In genomic region chr5:56412601-56413379, GRCh38 we compare ENCODE assay signal across 8 cellular contexts.
DNase-seq lines count a peak whose midpoint lies in the region; ATAC-seq and TF ChIP-seq lines count a peak whose summit lies in the region.

No MANE protein-coding gene starts in this region.

- peak; percentile 90 for ATAC-seq in GM19438 (IDR thresholded peaks at IDR 0.05; ENCODE audit: low read depth, unreplicated experiment)
- ATAC-seq in HG03354 (IDR thresholded peaks at IDR 0.05; ENCODE audit: poor library complexity, severe bottlenecking, unreplicated experiment) = peak; percentile 86
- ATAC-seq in activated CD8-positive, alpha-beta T cell treated with anti-CD3 and anti-CD28 coated beads for 36 hours = peak; percentile 47
- peak; percentile 86 to 89 for ATAC-seq in naive B cell (ENCODE audit: low read depth in 2 of 2)

- no peak overlapping the region for H3K4me3 Mint-ChIP-seq in activated CD8-positive, alpha-beta T cell treated with anti-CD3 and anti-CD28 coated beads for 36 hours
- H3K4me3 Mint-ChIP-seq in naive B cell = peak overlapping the region; percentile 47 to 80 (median 69)
- H3K4me3 Mint-ChIP-seq in progenitor cell of endocrine pancreas (ENCODE audit: low read depth) = no peak overlapping the region

- H3K4me1 Mint-ChIP-seq in activated CD8-positive, alpha-beta T cell treated with anti-CD3 and anti-CD28 coated beads for 36 hours (ENCODE audit: low read depth) = peaks cover 3% of the 10 kb centered on the region
- H3K4me1 Mint-ChIP-seq in naive B cell (peaks cover 51 to 70% (median 51%) of the 10 kb centered on the region in 3 donors), progenitor cell of endocrine pancreas (ENCODE audit: low read depth) (peaks cover 19% of the 10 kb centered on the region)

- H3K27ac Mint-ChIP-seq in activated CD8-positive, alpha-beta T cell treated with anti-CD3 and anti-CD28 coated beads for 36 hours = no peak overlapping the region
- H3K27ac Mint-ChIP-seq in naive B cell = peak overlapping the region; percentile 93 to 99 (median 98)
- H3K27ac Mint-ChIP-seq in progenitor cell of endocrine pancreas = no peak overlapping the region

- DNase-seq in Ammon's horn (ENCODE audit: low spot score) (peak; percentile 74), naive B cell (peak; percentile 89), HuH-7 (ENCODE audit: low spot score) (no peak), progenitor cell of endocrine pancreas (ENCODE audit: low spot score, unreplicated experiment) (no peak), NCI-H1092 treated with DMSO at 0.1 percent for 48 hours (lab: John Stamatoyannopoulos, UW) (no peak)
- peak; percentile 33 for DNase-seq in activated CD8-positive, alpha-beta T cell treated with anti-CD3 and anti-CD28 coated beads for 36 hours

- peaks cover 1% of the 10 kb centered on the region for H3K9me3 Mint-ChIP-seq in activated CD8-positive, alpha-beta T cell treated with anti-CD3 and anti-CD28 coated beads for 36 hours
- H3K9me3 Mint-ChIP-seq in naive B cell = peaks cover 0 to 2% (median 0%) of the 10 kb centered on the region in 7 donors
- H3K9me3 Mint-ChIP-seq in progenitor cell of endocrine pancreas (ENCODE audit: low read depth) = no peaks in the 10 kb centered on the region

- CTCF ChIA-PET in activated CD8-positive, alpha-beta T cell treated with anti-CD3 and anti-CD28 coated beads for 36 hours (lab: Charles Lee) = no interaction called here

- POLR2A ChIA-PET in activated CD8-positive, alpha-beta T cell treated with anti-CD3 and anti-CD28 coated beads for 36 hours (lab: Charles Lee) = no interaction called here

- H3K36me3 Mint-ChIP-seq in activated CD8-positive, alpha-beta T cell treated with anti-CD3 and anti-CD28 coated beads for 36 hours (ENCODE audit: low read depth) = no peaks in the 10 kb centered on the region
- H3K36me3 Mint-ChIP-seq in naive B cell (no peaks in the 10 kb centered on the region), progenitor cell of endocrine pancreas (ENCODE audit: insufficient read depth) (no peaks in the 10 kb centered on the region)

- intact Hi-C loops in activated CD8-positive, alpha-beta T cell treated with anti-CD3 and anti-CD28 coated beads for 36 hours (cut with micrococcal nuclease) = no loop called here

- H3K27me3 Mint-ChIP-seq in activated CD8-positive, alpha-beta T cell treated with anti-CD3 and anti-CD28 coated beads for 36 hours = no peaks in the 10 kb centered on the region
- H3K27me3 Mint-ChIP-seq in naive B cell (no peaks in the 10 kb centered on the region), progenitor cell of endocrine pancreas (peaks cover 5% of the 10 kb centered on the region)

- TF ChIP-seq CTCF in activated CD8-positive, alpha-beta T cell treated with anti-CD3 and anti-CD28 coated beads for 36 hours (IDR thresholded peaks at IDR 0.05) = no peak
- TF ChIP-seq CTCF in progenitor cell of endocrine pancreas (IDR thresholded peaks at IDR 0.05; ENCODE audit: unreplicated experiment) = no peak

Comparison
In these comparisons a context has a peak if more than half of its experiments do, and no peak if none do; other contexts are left out.
1. DNase-seq: peak in Ammon's horn (single experiment), activated CD8-positive, alpha-beta T cell treated with anti-CD3 and anti-CD28 coated beads for 36 hours (single experiment) and naive B cell (single experiment); none in HuH-7 (single experiment), progenitor cell of endocrine pancreas (single experiment) and NCI-H1092 treated with DMSO at 0.1 percent for 48 hours (single experiment).
2. H3K27ac Mint-ChIP-seq: peak in naive B cell (6 of 6); none in activated CD8-positive, alpha-beta T cell treated with anti-CD3 and anti-CD28 coated beads for 36 hours (single experiment) and progenitor cell of endocrine pancreas (single experiment).
3. H3K4me3 Mint-ChIP-seq: peak in naive B cell (8 of 8); none in activated CD8-positive, alpha-beta T cell treated with anti-CD3 and anti-CD28 coated beads for 36 hours (single experiment) and progenitor cell of endocrine pancreas (single experiment).
4. Peak in every context shown above with its lines, with median percentiles within 50 percentile points of each other: ATAC-seq.